ENCODE assay signal across 30 cellular contexts in the genomic region with DNA sequence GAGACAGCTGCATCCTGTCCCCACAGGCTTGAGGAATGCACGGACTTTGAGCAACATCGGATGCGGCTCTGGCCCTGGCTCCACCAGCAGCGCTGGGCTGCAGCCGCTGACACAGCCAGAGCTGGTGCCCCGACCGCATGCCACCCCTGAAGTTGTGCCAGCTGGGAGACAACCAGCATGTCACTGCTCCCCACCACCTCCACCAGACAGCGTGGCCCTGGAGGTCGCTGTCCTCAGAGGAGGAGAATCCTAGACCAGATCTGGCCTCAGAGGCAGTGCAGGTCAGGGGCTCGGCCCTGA. TPM values are rescaled to one million over a fixed set of nuclear protein-coding genes. Genes with fewer than 3 reads are reported as not detected.
DNase-seq lines count a peak whose midpoint lies in the region; ATAC-seq and TF ChIP-seq lines count a peak whose summit lies in the region.
"Had no signal": no experiment of that assay in that cellular context is flagged by ENCODE, and none has a peak within 500 bp of the region (broad histone marks: within the 10 kb centered on the region; RNA-seq: fewer than 3 reads in every experiment).

No MANE protein-coding gene starts in this region.

- H2BK15ac ChIP-seq in IMR-90 (ENCODE audit: low read depth, low read length) (no peak overlapping the region), neuronal stem cell (ENCODE audit: low read length) (no peak overlapping the region)

- DNase-seq in IMR-90 (peak; percentile 1), neuronal stem cell (ENCODE audit: low spot score) (no peak), SK-N-DZ (ENCODE audit: low spot score) (no peak)
- DNase-seq: activated CD8-positive, alpha-beta T cell treated with anti-CD3 and anti-CD28 coated beads for 36 hours; activated naive CD4-positive, alpha-beta T cell treated with anti-CD3 and anti-CD28 coated beads for 36 hours; brain microvascular endothelial cell; Caco-2; DMS79; effector CD4-positive, alpha-beta T cell; GF-D8; NCI-H1417 treated with DMSO at 0.1 percent for 48 hours; NCI-H2081 treated with DMSO at 0.1 percent for 48 hours; NCI-H2227 treated with DMSO at 0.1 percent for 48 hours; SIG-M5; stimulated activated CD4-positive, alpha-beta T cell treated with anti-CD3 and anti-CD28 coated beads, Interleukin-12 subunit alpha, Interleukin-12 subunit beta, amount 100 ng/mL, for 4 hours; stimulated activated CD4-positive, alpha-beta T cell treated with anti-CD3 and anti-CD28 coated beads, Interleukin-4, amount 100 ng/mL, for 1 hour; stomach had no signal

- H3K4me1 ChIP-seq in BLaER1 (peaks cover 63% of the 10 kb centered on the region), IMR-90 (ENCODE audit: control insufficient read depth, insufficient read depth, low read length) (no peaks in the 10 kb centered on the region; the same call in 1 of the 2 replicates), neuronal stem cell (ENCODE audit: control insufficient read depth in 2 of 2, insufficient read depth in 1 of 2, low read depth in 1 of 2, low read length in 2 of 2) (no peaks in the 10 kb centered on the region)
- H3K4me1 ChIP-seq: Caco-2, HAP-1, neural progenitor cell, tibial nerve had no signal

- H4K20me1 ChIP-seq in BLaER1 (0 out of 2 replicates have a peak, but pooled peaks cover 9% of the 10 kb centered on the region), IMR-90 (ENCODE audit: insufficient read depth, low read length) (no peaks in the 10 kb centered on the region; the same call in 1 of the 2 replicates)

- H3K9ac ChIP-seq in BLaER1 (peak overlapping the region; percentile 60; the same call in 1 of the 2 replicates), IMR-90 (ENCODE audit: low read depth, low read length) (no peak overlapping the region), neuronal stem cell (ENCODE audit: low read depth, low read length, poor library complexity) (no peak overlapping the region)
- H3K9ac ChIP-seq: neural progenitor cell had no signal

- no peak overlapping the region for H4K5ac ChIP-seq in IMR-90 (ENCODE audit: low read depth, low read length)

- H3K14ac ChIP-seq in IMR-90 (replicated peaks; ENCODE audit: low read depth, low read length) (no peak overlapping the region), neuronal stem cell (ENCODE audit: low read length) (peak overlapping the region; percentile 82)

- intact Hi-C loops in IMR-90 (cut with micrococcal nuclease), result no loop called here

- no peak for TF ChIP-seq CTCF in IMR-90 (conservative IDR thresholded peaks at IDR 0.05; ENCODE audit: low read depth, low read length)

- H2AK5ac ChIP-seq in IMR-90 (ENCODE audit: low read depth, low read length) (no peak overlapping the region), neuronal stem cell (ENCODE audit: low read depth, low read length) (no peak overlapping the region)

- H4K91ac ChIP-seq in IMR-90 (ENCODE audit: insufficient read depth, low read depth, low read length) (no peak overlapping the region), neuronal stem cell (ENCODE audit: low read depth, low read length, poor library complexity) (no peak overlapping the region)

- no peak overlapping the region for H3K56ac ChIP-seq in IMR-90 (ENCODE audit: extremely low read depth, insufficient read depth, low read length)

- H2AFZ ChIP-seq in IMR-90 (replicated peaks; ENCODE audit: low read length, poor library complexity), result no peak overlapping the region
- no peak overlapping the region for H2AFZ ChIP-seq in neuronal stem cell (ENCODE audit: low read length)
- H2AFZ ChIP-seq: neural progenitor cell had no signal

- dilution Hi-C loops in IMR-90 (cut with HindIII; ENCODE audit: low sequenced_read_pairs, unreplicated experiment), result no loop called here

- H3K27me3 ChIP-seq in BLaER1, result no peaks in the 10 kb centered on the region
- peaks cover 34% of the 10 kb centered on the region for H3K27me3 ChIP-seq in IMR-90 (ENCODE audit: control insufficient read depth, insufficient read depth, low read length)
- no peaks in the 10 kb centered on the region for H3K27me3 ChIP-seq in neuronal stem cell (ENCODE audit: control insufficient read depth in 3 of 3, insufficient read depth in 3 of 3, low read depth in 1 of 3, low read length in 3 of 3)
- H3K27me3 ChIP-seq: brain microvascular endothelial cell, neural progenitor cell had no signal

- H3K23ac ChIP-seq in IMR-90 (ENCODE audit: low read depth, low read length) (no peak overlapping the region), neuronal stem cell (ENCODE audit: low read depth, low read length, poor library complexity) (no peak overlapping the region)

- H4K8ac ChIP-seq in IMR-90 (ENCODE audit: low read depth in 2 of 2, low read length in 2 of 2) (no peak overlapping the region), neuronal stem cell (ENCODE audit: low read depth, low read length) (no peak overlapping the region)

- H3K4me3 ChIP-seq in BLaER1 (no peak overlapping the region), IMR-90 (ENCODE audit: insufficient read depth, low read depth, low read length) (no peak overlapping the region), neuronal stem cell (ENCODE audit: low read length in 2 of 2) (no peak overlapping the region)
- H3K4me3 ChIP-seq: HAP-1, neural progenitor cell, stomach, tibial nerve had no signal

- no peaks in the 10 kb centered on the region for H3K9me1 ChIP-seq in IMR-90 (ENCODE audit: insufficient read depth, low read length)

- ATAC-seq in IMR-90 (ENCODE audit: low read depth) (peak; percentile 84), HG03139 (IDR thresholded peaks at IDR 0.05; ENCODE audit: unreplicated experiment) (no peak), GM21786 (IDR thresholded peaks at IDR 0.05; ENCODE audit: unreplicated experiment) (no peak), GM18907 (IDR thresholded peaks at IDR 0.05; ENCODE audit: unreplicated experiment) (no peak)
- ATAC-seq: activated CD8-positive, alpha-beta T cell treated with anti-CD3 and anti-CD28 coated beads for 36 hours; left lobe of liver; Panc1 had no signal

- no peak overlapping the region for H2BK20ac ChIP-seq in IMR-90 (ENCODE audit: low read depth, low read length)

- H2BK12ac ChIP-seq in neuronal stem cell (ENCODE audit: low read length), result no peak overlapping the region

- H3K79me1 ChIP-seq in IMR-90 (ENCODE audit: low read depth in 1 of 2, low read length in 2 of 2) (no peaks in the 10 kb centered on the region), neuronal stem cell (ENCODE audit: low read depth, low read length) (peaks cover 4% of the 10 kb centered on the region)

- H3K36me3 ChIP-seq in BLaER1 (no peaks in the 10 kb centered on the region), IMR-90 (ENCODE audit: control insufficient read depth, insufficient read depth, low read length) (no peaks in the 10 kb centered on the region), neuronal stem cell (replicated peaks in 1 of 2; ENCODE audit: control insufficient read depth in 2 of 2, insufficient read depth in 2 of 2, low read length in 2 of 2) (peaks cover 9 to 18% of the 10 kb centered on the region in 2 donors)
- H3K36me3 ChIP-seq: brain microvascular endothelial cell, neural progenitor cell, stomach had no signal

- no peak overlapping the region for H2AK9ac ChIP-seq in IMR-90 (replicated peaks; ENCODE audit: low read depth, low read length, poor library complexity)

- POLR2A ChIA-PET in IMR-90 (lab: Charles Lee; ENCODE audit: unreplicated experiment), result no interaction called here

- H3K4ac ChIP-seq in IMR-90 (ENCODE audit: low read depth, low read length) (no peak overlapping the region), neuronal stem cell (ENCODE audit: low read length) (no peak overlapping the region)

- no TSS peak for BruUV-seq in IMR-90 (replicated peaks; lab: Mats Ljungman, UMichigan)

- H2BK5ac ChIP-seq in IMR-90 (ENCODE audit: low read depth, low read length, poor library complexity, severe bottlenecking) (no peak overlapping the region), neuronal stem cell (ENCODE audit: low read length) (no peak overlapping the region)

- H3K27ac ChIP-seq in BLaER1 (peak overlapping the region; percentile 80), IMR-90 (ENCODE audit: insufficient read depth, low read length) (no peak overlapping the region), cingulate gyrus (ENCODE audit: low read depth, low read length) (peak overlapping the region; percentile 29), neuronal stem cell (replicated peaks; ENCODE audit: low read length) (no peak overlapping the region)
- H3K27ac ChIP-seq: brain microvascular endothelial cell, HL-60, neural progenitor cell, stomach, tibial nerve had no signal

- WGBS in IMR-90 (ENCODE audit: extremely low coverage in 2 of 2, insufficient read length in 1 of 2), 2 experiments, result 12% methylated on average over 8 of the region's 10 CpGs; no CpG with 5 or more reads in 1 of the 2 experiments
- WGBS in neuronal stem cell (ENCODE audit: extremely low coverage in 2 of 2, insufficient read length in 2 of 2, insufficient replicate concordance in 1 of 2), 2 donors, result no CpG with 5 or more reads among the region's 10 CpGs

- in situ Hi-C loops in IMR-90 (cut with MboI; ENCODE audit: low sequenced_read_pairs), result no loop called here

- H2BK120ac ChIP-seq in IMR-90 (ENCODE audit: low read depth, low read length) (no peak overlapping the region), neuronal stem cell (ENCODE audit: low read depth, low read length) (no peak overlapping the region)

- H3K18ac ChIP-seq in IMR-90 (ENCODE audit: low read depth, low read length), result no peak overlapping the region
- H3K18ac ChIP-seq in neuronal stem cell (ENCODE audit: low read length), result peak overlapping the region; percentile 71

- TF ChIP-seq POLR2A in IMR-90 (IDR thresholded peaks at IDR 0.05; ENCODE audit: low read depth, low read length), result no peak

- no peak for TF ChIP-seq RAD21 in IMR-90 (IDR thresholded peaks at IDR 0.05; ENCODE audit: low read length)

- peak overlapping the region; percentile 92 for H3K4me2 ChIP-seq in BLaER1
- no peak overlapping the region for H3K4me2 ChIP-seq in IMR-90 (ENCODE audit: low read depth, low read length)
- no peak overlapping the region for H3K4me2 ChIP-seq in neuronal stem cell (ENCODE audit: insufficient read depth, low read length, poor library complexity, severe bottlenecking)
- H3K4me2 ChIP-seq: neural progenitor cell had no signal

- H3K9me3 ChIP-seq in BLaER1, result no peaks in the 10 kb centered on the region
- no peaks in the 10 kb centered on the region for H3K9me3 ChIP-seq in IMR-90 (ENCODE audit: control insufficient read depth, insufficient read depth, low read length)
- peaks cover 0 to 2% of the 10 kb centered on the region in 2 donors for H3K9me3 ChIP-seq in neuronal stem cell (replicated peaks in 1 of 2; ENCODE audit: control insufficient read depth in 2 of 2, insufficient read depth in 1 of 2, low read depth in 1 of 2, low read length in 2 of 2)
- H3K9me3 ChIP-seq: Caco-2, HAP-1, stomach, tibial nerve had no signal

- CTCF ChIA-PET in IMR-90 (lab: Yijun Ruan, JAX), result no interaction called here

RNA-seq across cellular contexts. Expression of a gene that starts 39.6 kb away (rescaled TPM):
- not detected in 2 replicates for total RNA-seq in IMR-90 (2012; rRNA removed)
- polyA plus RNA-seq in IMR-90 (2012; rRNA removed), result not detected in 2 replicates
- not detected in 2 replicates for polyA plus RNA-seq in IMR-90 (2012; cell fraction: cytosol; rRNA removed)
- polyA plus RNA-seq in IMR-90 (2012; cell fraction: nucleus; rRNA removed; ENCODE audit: low replicate concordance), result not detected in 2 replicates
- polyA plus RNA-seq in neuronal stem cell (2013, experiment 1 of 2), result 0.10 TPM
- not detected for polyA plus RNA-seq in neuronal stem cell (2013, experiment 2 of 2)
- not detected in 2 replicates for polyA plus RNA-seq in SK-N-DZ (2014; cell fraction: cytosol; rRNA removed)
- polyA plus RNA-seq in SK-N-DZ (2014; cell fraction: nucleus; rRNA removed), result not detected in 2 replicates
- total RNA-seq: activated CD8-positive, alpha-beta T cell treated with anti-CD3 and anti-CD28 coated beads for 36 hours; activated naive CD4-positive, alpha-beta T cell treated with anti-CD3 and anti-CD28 coated beads for 36 hours; Caco-2; chondrocyte; left lobe of liver; stomach had no signal
- polyA plus RNA-seq: CD14-positive monocyte, stomach had no signal

RNA-seq across cellular contexts. Expression of a gene that starts 48.6 kb away (rescaled TPM):
- total RNA-seq in IMR-90 (2012; rRNA removed), result not detected in 2 replicates
- not detected in 2 replicates for polyA plus RNA-seq in IMR-90 (2012; rRNA removed)
- polyA plus RNA-seq in IMR-90 (2012; cell fraction: cytosol; rRNA removed), result not detected in 2 replicates
- polyA plus RNA-seq in IMR-90 (2012; cell fraction: nucleus; rRNA removed; ENCODE audit: low replicate concordance), result not detected in 2 replicates
- polyA plus RNA-seq in neuronal stem cell (2013, experiment 1 of 2), result not detected
- polyA plus RNA-seq in neuronal stem cell (2013, experiment 2 of 2), result not detected
- not detected in 2 replicates for polyA plus RNA-seq in SK-N-DZ (2014; cell fraction: cytosol; rRNA removed)
- polyA plus RNA-seq in SK-N-DZ (2014; cell fraction: nucleus; rRNA removed), result 0.31 TPM in 1 of 2 replicates, not detected in the other
- total RNA-seq: activated CD8-positive, alpha-beta T cell treated with anti-CD3 and anti-CD28 coated beads for 36 hours; activated naive CD4-positive, alpha-beta T cell treated with anti-CD3 and anti-CD28 coated beads for 36 hours; Caco-2; chondrocyte; left lobe of liver had no signal
- polyA plus RNA-seq: CD14-positive monocyte had no signal

Comparison
In these comparisons a context has a peak if more than half of its experiments do, and no peak if none do; other contexts are left out.
1. H3K27ac ChIP-seq: peak in BLaER1 (single experiment) and cingulate gyrus (single experiment); none in IMR-90 (single experiment) and neuronal stem cell (single experiment).